ENCODE assay signal across 15 cellular contexts in genomic region chr1:84434756-84435142, GRCh38. TPM values are rescaled to one million over a fixed set of nuclear protein-coding genes. Genes with fewer than 3 reads are reported as not detected.
DNase-seq lines count a peak whose midpoint lies in the region; ATAC-seq, FAIRE-seq and TF ChIP-seq lines count a peak whose summit lies in the region.
"Had no signal": no experiment of that assay in that cellular context is flagged by ENCODE, and none has a peak within 500 bp of the region (broad histone marks: within the 10 kb centered on the region; RNA-seq: fewer than 3 reads in every experiment).

No MANE protein-coding gene starts in this region.

- H3K9me2 ChIP-seq in PC-3 (replicated peaks; ENCODE audit: low read length) (no peaks in the 10 kb centered on the region), neural cell (ENCODE audit: insufficient read depth, low read length) (no peaks in the 10 kb centered on the region)

- H2AFZ ChIP-seq in PC-3 (ENCODE audit: low read length) = 0 out of 2 replicates have a peak overlapping the region, but pooled peaks have one; percentile 22
- H2AFZ ChIP-seq in neural cell (ENCODE audit: low read depth, low read length) = no peak overlapping the region
- H2AFZ ChIP-seq: neural progenitor cell had no signal

- CTCF ChIA-PET in PC-3 (lab: Charles Lee) = interaction anchor here (0.7 kb wide), 1 partner anchor 142 kb away, joined by 10 read pairs; no protein-coding TSS in a partner anchor

- no peak for TF ChIP-seq EP300 in neural cell (conservative IDR thresholded peaks at IDR 0.05; ENCODE audit: poor library complexity, severe bottlenecking)

- TF ChIP-seq CTCF in PC-3 (conservative IDR thresholded peaks at IDR 0.05; ENCODE audit: low read depth, low read length) = no peak
- TF ChIP-seq CTCF in neural cell (IDR thresholded peaks at IDR 0.05; ENCODE audit: poor library complexity, severe bottlenecking) = no peak
- TF ChIP-seq CTCF in pancreas (IDR thresholded peaks at IDR 0.05) = no peak

- POLR2A ChIA-PET in PC-3 (lab: Charles Lee; ENCODE audit: unreplicated experiment) = interaction anchor here (0.6 kb wide), 1 partner anchor 27 kb away, joined by 3 read pairs; no protein-coding TSS in a partner anchor

- no peak overlapping the region for H3K4me2 ChIP-seq in PC-3 (ENCODE audit: low read length)
- no peak overlapping the region for H3K4me2 ChIP-seq in neural cell (ENCODE audit: low read length)
- H3K4me2 ChIP-seq: neural progenitor cell had no signal

- H3K4me3 ChIP-seq in PC-3 (ENCODE audit: low read length) (no peak overlapping the region), neural cell (ENCODE audit: low read length) (no peak overlapping the region), pancreas (no peak overlapping the region)
- H3K4me3 ChIP-seq: neural progenitor cell, Peyer's patch had no signal

- no peaks in the 10 kb centered on the region for H3K9me3 ChIP-seq in PC-3 (ENCODE audit: low read length)
- H3K9me3 ChIP-seq in neural cell (ENCODE audit: low read length) = no peaks in the 10 kb centered on the region
- no peaks in the 10 kb centered on the region for H3K9me3 ChIP-seq in pancreas
- H3K9me3 ChIP-seq: Peyer's patch had no signal

- FAIRE-seq in pancreas (lab: Jason Lieb, UNC) = no peak

- H3K27me3 ChIP-seq in PC-3 (ENCODE audit: low read length) (no peaks in the 10 kb centered on the region), neural cell (ENCODE audit: insufficient read depth, low read depth, low read length) (no peaks in the 10 kb centered on the region), pancreas (no peaks in the 10 kb centered on the region)
- H3K27me3 ChIP-seq: neural progenitor cell, Peyer's patch had no signal

- WGBS in pancreas, 2 donors = 68 to 71% methylated on average over 2 of the region's 2 CpGs

- peak; percentile 47 for DNase-seq in ELR (ENCODE audit: low read depth)
- DNase-seq in PC-3 = no peak
- no peak for DNase-seq in NCI-H446 (lab: John Stamatoyannopoulos, UW)
- no peak for DNase-seq in stimulated activated CD4-positive, alpha-beta T cell treated with anti-CD3 and anti-CD28 coated beads, Interleukin-12 subunit alpha, Interleukin-12 subunit beta, amount 100 ng/mL, for 4 hours
- DNase-seq in pancreas = no peak
- DNase-seq: anterior cingulate cortex, Peyer's patch had no signal

- H4K20me1 ChIP-seq in PC-3 (ENCODE audit: low read length) = no peaks in the 10 kb centered on the region
- H4K20me1 ChIP-seq in neural cell (ENCODE audit: insufficient read depth) = no peaks in the 10 kb centered on the region

- H3K36me3 ChIP-seq in PC-3 (ENCODE audit: low read depth, low read length) (no peaks in the 10 kb centered on the region), neural cell (ENCODE audit: insufficient read depth, low read length) (no peaks in the 10 kb centered on the region), pancreas (no peaks in the 10 kb centered on the region)
- H3K36me3 ChIP-seq: neural progenitor cell, Peyer's patch had no signal

- H3K9ac ChIP-seq in PC-3 (ENCODE audit: low read length) (no peak overlapping the region), neural cell (ENCODE audit: low read length) (no peak overlapping the region)
- H3K9ac ChIP-seq: neural progenitor cell had no signal

- TF ChIP-seq RAD21 in neural cell (conservative IDR thresholded peaks at IDR 0.05) = no peak

- H3K27ac ChIP-seq in PC-3 (ENCODE audit: low read length) (no peak overlapping the region), neural cell (ENCODE audit: low read length) (peak overlapping the region; percentile 93), pancreas (no peak overlapping the region)
- H3K27ac ChIP-seq: neural progenitor cell had no signal

- BruUV-seq in PC-3 (replicated peaks; lab: Mats Ljungman, UMichigan) = no TSS peak

- ATAC-seq in HG02610 (IDR thresholded peaks at IDR 0.05; ENCODE audit: unreplicated experiment) (peak; percentile 17), PC-3 (no peak), HG02870 (IDR thresholded peaks at IDR 0.05; ENCODE audit: unreplicated experiment) (no peak), pancreas (no peak)

- H3F3A ChIP-seq in PC-3 (ENCODE audit: low read length, unreplicated experiment) (no peaks in the 10 kb centered on the region), neural cell (ENCODE audit: insufficient read depth, low read length, poor library complexity, severe bottlenecking) (peaks cover 6% of the 10 kb centered on the region)

- H3K4me1 ChIP-seq in PC-3 (ENCODE audit: insufficient read depth, low read length) = peaks cover 22% of the 10 kb centered on the region
- no peaks in the 10 kb centered on the region for H3K4me1 ChIP-seq in pancreas
- H3K4me1 ChIP-seq: Peyer's patch had no signal

- H3K79me2 ChIP-seq in PC-3 (ENCODE audit: low read length) (no peaks in the 10 kb centered on the region), neural cell (replicated peaks; ENCODE audit: insufficient read depth, low read length) (no peaks in the 10 kb centered on the region)

- intact Hi-C loops in PC-3 (cut with micrococcal nuclease) (loop anchor here (2.0 to 10.0 kb wide), 3 partner anchors 162 to 530 kb away; no protein-coding TSS in a partner anchor), pancreas (cut with DNase I) (loop anchor here in 2 of 3 donors (5.0 kb wide), 2 partner anchors 282 to 297 kb away; no protein-coding TSS in a partner anchor)

TF ChIP-seq in neural cell, 6 proteins besides CTCF, POLR2A, EP300 and RAD21:
- no peak for TF ChIP-seq REST (IDR thresholded peaks at IDR 0.05; ENCODE audit: borderline replicate concordance)

RNA-seq across cellular contexts. Expression of gene DNASE2B, which starts 36.5 kb away (rescaled TPM):
- not detected in 2 replicates for total RNA-seq in PC-3 (2014; rRNA removed)
- polyA plus RNA-seq in neural cell = 26.1 and 27.9 TPM in 2 replicates
- 11.9 and 16.8 TPM in 2 replicates for polyA minus RNA-seq in neural cell
- under 1 TPM in 2 of 6 donors, not detected in 4; 0.15 to 0.59 TPM for total RNA-seq in pancreas
- under 1 TPM; 0.15 to 0.16 TPM for polyA plus RNA-seq in pancreas
- total RNA-seq: activated CD4-positive, alpha-beta T cell treated with anti-CD3 and anti-CD28 coated beads, Interleukin-2, amount 10 ng/mL, durations not matched to agents 24 days and 14 days; lung microvascular endothelial cell; Peyer's patch; T-helper 2 cell treated with Interferon-gamma antibody and Interleukin-4, amounts not matched to agents 100 ng/mL and 5 ng/mL, for 36 hours; temporal lobe had no signal

RNA-seq across cellular contexts. Expression of gene RPF1, which starts 44.3 kb away (rescaled TPM):
- 83.0 and 85.8 TPM in 2 replicates for total RNA-seq in PC-3 (2014; rRNA removed)
- polyA plus RNA-seq in neural cell = 64.3 and 65.1 TPM in 2 replicates
- polyA minus RNA-seq in neural cell = 55.0 and 58.7 TPM in 2 replicates
- total RNA-seq in pancreas = 10 to 100 TPM in 4 of 6 donors, 1 to 10 TPM in 2; 7.2 to 14.1 (median 10.9) TPM
- 10 to 100 TPM; 10.1 to 23.3 TPM for polyA plus RNA-seq in pancreas
